ENCODE assay signal across 8 cellular contexts in the genomic region with DNA sequence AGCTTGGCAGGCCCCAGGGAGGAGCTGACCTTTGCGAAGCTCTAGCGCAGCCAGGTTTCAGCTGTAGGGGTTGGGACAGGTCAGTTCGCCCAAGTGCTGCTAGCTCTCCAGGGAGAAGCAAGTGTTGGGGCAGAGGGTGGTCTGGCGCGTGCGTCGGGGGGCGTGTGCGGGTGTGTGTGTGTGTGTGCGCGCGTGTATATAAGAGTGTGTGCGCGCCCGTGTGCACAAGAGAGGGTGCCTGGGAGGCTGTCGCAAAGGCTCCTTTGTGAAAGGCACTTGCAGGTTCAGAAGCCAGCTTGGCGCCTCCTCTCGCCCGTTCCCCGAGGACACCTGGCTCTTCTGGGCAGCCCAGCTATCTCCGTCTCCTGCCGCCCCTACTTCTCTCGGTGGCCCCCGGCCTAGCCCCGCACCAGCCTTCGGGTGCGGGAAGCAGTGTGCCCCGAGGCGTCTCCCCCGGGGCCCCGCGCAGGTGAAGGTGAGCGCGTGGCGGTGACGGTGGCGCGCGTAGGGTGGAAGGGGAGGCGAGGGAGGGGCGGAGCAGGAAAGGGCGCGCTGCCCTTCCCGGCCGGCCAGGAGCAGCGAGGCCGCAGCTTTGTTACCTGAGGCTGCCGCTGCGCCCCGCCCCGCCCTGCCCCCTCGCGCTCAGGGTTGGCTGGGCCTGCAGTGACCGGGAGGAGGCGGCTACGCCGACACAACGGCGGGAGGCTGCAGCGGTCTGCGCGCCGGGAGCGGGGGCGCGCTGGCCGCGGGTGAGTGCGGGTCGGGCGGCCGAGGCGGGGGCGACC. TPM values are rescaled to one million over a fixed set of nuclear protein-coding genes. Genes with fewer than 3 reads are reported as not detected.
A peak's percentile ranks its signal among the peaks of the same experiment; 100 is the strongest.
DNase-seq lines count a peak whose midpoint lies in the region; ATAC-seq and TF ChIP-seq lines count a peak whose summit lies in the region.

A gene with protein sequence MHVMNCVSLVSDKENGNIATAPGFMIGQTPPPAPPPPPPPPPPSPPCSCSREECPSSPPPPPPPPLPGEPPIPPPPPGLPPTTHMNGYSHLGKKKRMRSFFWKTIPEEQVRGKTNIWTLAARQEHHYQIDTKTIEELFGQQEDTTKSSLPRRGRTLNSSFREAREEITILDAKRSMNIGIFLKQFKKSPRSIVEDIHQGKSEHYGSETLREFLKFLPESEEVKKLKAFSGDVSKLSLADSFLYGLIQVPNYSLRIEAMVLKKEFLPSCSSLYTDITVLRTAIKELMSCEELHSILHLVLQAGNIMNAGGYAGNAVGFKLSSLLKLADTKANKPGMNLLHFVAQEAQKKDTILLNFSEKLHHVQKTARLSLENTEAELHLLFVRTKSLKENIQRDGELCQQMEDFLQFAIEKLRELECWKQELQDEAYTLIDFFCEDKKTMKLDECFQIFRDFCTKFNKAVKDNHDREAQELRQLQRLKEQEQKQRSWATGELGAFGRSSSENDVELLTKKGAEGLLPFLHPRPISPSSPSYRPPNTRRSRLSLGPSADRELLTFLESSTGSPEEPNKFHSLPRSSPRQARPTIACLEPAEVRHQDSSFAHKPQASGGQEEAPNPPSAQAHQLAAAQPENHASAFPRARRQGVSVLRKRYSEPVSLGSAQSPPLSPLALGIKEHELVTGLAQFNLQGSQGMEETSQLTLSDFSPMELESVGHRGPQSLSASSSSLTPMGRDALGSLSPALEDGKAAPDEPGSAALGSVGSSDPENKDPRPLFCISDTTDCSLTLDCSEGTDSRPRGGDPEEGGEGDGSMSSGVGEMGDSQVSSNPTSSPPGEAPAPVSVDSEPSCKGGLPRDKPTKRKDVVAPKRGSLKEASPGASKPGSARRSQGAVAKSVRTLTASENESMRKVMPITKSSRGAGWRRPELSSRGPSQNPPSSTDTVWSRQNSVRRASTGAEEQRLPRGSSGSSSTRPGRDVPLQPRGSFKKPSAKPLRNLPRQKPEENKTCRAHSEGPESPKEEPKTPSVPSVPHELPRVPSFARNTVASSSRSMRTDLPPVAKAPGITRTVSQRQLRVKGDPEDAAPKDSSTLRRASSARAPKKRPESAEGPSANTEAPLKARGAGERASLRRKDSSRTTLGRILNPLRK (plus strand): TSS at position 663 of the 785 bp plus-strand sequence. CDS start 6,735 bp downstream, outside the sequence.

- POLR2A ChIA-PET in naive thymus-derived CD8-positive, alpha-beta T cell (lab: Charles Lee) = interaction anchor here (0.5 kb wide), 1 partner anchor 940 kb away, joined by 3 read pairs; no protein-coding TSS in a partner anchor

- H3K4me3 Mint-ChIP-seq in IgD-negative memory B cell = peak within 1 kb of the TSS; percentile 81 to 94 (median 88)
- peak within 1 kb of the TSS; percentile 52 to 84 (median 79) for H3K4me3 Mint-ChIP-seq in naive thymus-derived CD8-positive, alpha-beta T cell

- peaks cover 0 to 2% (median 0%) of the 10 kb centered on the region in 3 donors for H3K9me3 Mint-ChIP-seq in IgD-negative memory B cell
- H3K9me3 Mint-ChIP-seq in naive thymus-derived CD8-positive, alpha-beta T cell = no peaks in the 10 kb centered on the region

- peak; percentile 91 for ATAC-seq in esophagus mucosa
- ATAC-seq in naive thymus-derived CD8-positive, alpha-beta T cell = peak in 1 of 2 donors; percentile 27

- DNase-seq in NOMO-1 (lab: John Stamatoyannopoulos, UW; ENCODE audit: unreplicated experiment in 2 of 2) = peak; percentile 14 to 47
- DNase-seq in NOMO-1 treated with dmso at 0.1 percent for 144 hours (lab: John Stamatoyannopoulos, UW; ENCODE audit: unreplicated experiment) = no peak
- DNase-seq in naive thymus-derived CD8-positive, alpha-beta T cell = peak in 2 of 10 donors; percentile 4 to 11
- DNase-seq in NK-92 treated with Interleukin-12 subunit alpha and Interleukin-12 subunit beta, amount 100 ng/mL, for 24 hours (lab: John Stamatoyannopoulos, UW) = no peak
- DNase-seq in cerebellar nuclear complex (lab: John Stamatoyannopoulos, UW) = no peak

- peak within 1 kb of the TSS; percentile 33; the same call in 1 of the 2 replicates for H3K9ac ChIP-seq in SU-DHL-6 (ENCODE audit: low read length)

- H3K36me3 Mint-ChIP-seq in IgD-negative memory B cell = no peaks in the 10 kb centered on the region
- peaks cover 0 to 9% (median 0%) of the 10 kb centered on the region in 3 donors for H3K36me3 Mint-ChIP-seq in naive thymus-derived CD8-positive, alpha-beta T cell

- peak within 1 kb of the TSS; percentile 89 for H3K4me2 ChIP-seq in SU-DHL-6 (ENCODE audit: low read depth, low read length, poor library complexity, severe bottlenecking)

- no peaks in the 10 kb centered on the region for H3K79me2 ChIP-seq in SU-DHL-6 (ENCODE audit: insufficient read depth, low read length)

- H3K27me3 ChIP-seq in SU-DHL-6 (ENCODE audit: low read length) = no peaks in the 10 kb centered on the region

- no peaks in the 10 kb centered on the region for H3K9me2 ChIP-seq in SU-DHL-6 (replicated peaks; ENCODE audit: insufficient read depth, low read length)

- H4K20me1 ChIP-seq in SU-DHL-6 (ENCODE audit: low read depth, low read length) = no peaks in the 10 kb centered on the region; the same call in 1 of the 2 replicates

- no peaks in the 10 kb centered on the region for H3K36me3 ChIP-seq in SU-DHL-6 (ENCODE audit: low read length)

- H3F3A ChIP-seq in SU-DHL-6 (ENCODE audit: insufficient read depth) = no peaks in the 10 kb centered on the region

- no peaks in the 10 kb centered on the region for H3K9me3 ChIP-seq in SU-DHL-6 (ENCODE audit: insufficient read depth, low read length)

- H3K4me3 ChIP-seq in SU-DHL-6 (ENCODE audit: insufficient read depth, low read length, poor library complexity, severe bottlenecking) = peak within 1 kb of the TSS; percentile 58

- H3K27ac ChIP-seq in SU-DHL-6 (ENCODE audit: low read depth, low read length) = no peak within 1 kb of the TSS

- no peak for TF ChIP-seq CTCF in SU-DHL-6 (IDR thresholded peaks at IDR 0.05; ENCODE audit: insufficient read depth, low read length, poor library complexity, severe bottlenecking)

- H3K27me3 Mint-ChIP-seq in IgD-negative memory B cell = peaks cover 35% of the 10 kb centered on the region
- H3K27me3 Mint-ChIP-seq in naive thymus-derived CD8-positive, alpha-beta T cell = peaks cover 37 to 61% (median 58%) of the 10 kb centered on the region in 5 donors

- peaks cover 10 to 20% (median 19%) of the 10 kb centered on the region in 3 donors for H3K4me1 Mint-ChIP-seq in IgD-negative memory B cell
- H3K4me1 Mint-ChIP-seq in naive thymus-derived CD8-positive, alpha-beta T cell = peaks cover 8 to 26% (median 20%) of the 10 kb centered on the region in 4 donors

- peak within 1 kb of the TSS; percentile 30 for H2AFZ ChIP-seq in SU-DHL-6 (ENCODE audit: low read depth, low read length, severe bottlenecking)

- no peak within 1 kb of the TSS for H3K27ac Mint-ChIP-seq in IgD-negative memory B cell
- peak within 1 kb of the TSS in 1 of 10 donors; percentile 77 for H3K27ac Mint-ChIP-seq in naive thymus-derived CD8-positive, alpha-beta T cell

RNA-seq across cellular contexts. Expression of the gene that starts here (rescaled TPM):
- polyA plus RNA-seq in IgD-negative memory B cell = 0.06 TPM
- total RNA-seq in esophagus mucosa = 5.9 TPM
- under 1 TPM; 0.27 to 0.39 TPM for total RNA-seq in naive thymus-derived CD8-positive, alpha-beta T cell
- under 1 TPM in 1 of 3 donors, not detected in 2; 0.09 TPM for polyA plus RNA-seq in naive thymus-derived CD8-positive, alpha-beta T cell

Comparison
In these comparisons a context has a peak if more than half of its experiments do, and no peak if none do; other contexts are left out.
1. DNase-seq: peak in NOMO-1 (2 of 2); none in NOMO-1 treated with dmso at 0.1 percent for 144 hours (single experiment), NK-92 treated with Interleukin-12 subunit alpha and Interleukin-12 subunit beta, amount 100 ng/mL, for 24 hours (single experiment) and cerebellar nuclear complex (0 of 2).